ENCODE assay signal across 1 cellular context in the genomic region with DNA sequence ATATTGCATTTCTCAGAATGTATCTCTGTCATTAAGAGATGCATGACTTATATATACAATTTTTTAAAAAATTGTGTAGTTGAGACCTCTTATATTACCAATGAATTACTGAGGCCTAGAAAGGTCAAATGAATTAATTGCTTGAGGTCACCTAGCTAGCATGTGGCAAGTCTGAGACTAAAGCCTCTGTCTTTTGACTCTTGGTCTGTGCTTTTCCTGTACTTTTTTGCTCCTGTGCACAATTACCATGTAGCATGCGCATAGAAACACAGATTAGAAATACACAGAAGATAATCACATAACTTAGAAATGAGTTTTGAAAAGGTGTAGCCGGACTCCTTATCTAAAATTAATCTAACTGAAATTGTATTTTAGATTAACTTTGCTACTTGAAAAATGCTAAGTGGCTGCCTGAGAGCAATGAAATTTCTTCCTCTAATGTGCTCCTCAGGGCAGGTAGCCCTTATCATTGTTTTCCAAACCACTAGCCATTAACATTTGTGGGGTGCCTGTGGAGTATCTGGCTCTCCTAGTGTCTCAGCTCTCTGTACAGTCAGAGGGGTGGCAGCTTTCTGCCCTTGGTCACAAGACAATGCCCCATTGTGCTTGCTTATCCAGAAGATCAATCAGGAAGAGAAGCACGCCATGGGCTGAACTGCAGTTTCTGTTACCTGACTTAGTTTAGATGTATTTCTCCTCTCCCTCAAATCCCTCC.
TF ChIP-seq lines count a peak whose summit lies in the region.

No MANE protein-coding gene starts in this region.

TF ChIP-seq in HCT116, 20 proteins besides CTCF, POLR2A, EP300 and RAD21 (continued from another document):
- TF ChIP-seq ZFX (IDR thresholded peaks at IDR 0.05), result no peak
- TF ChIP-seq SP1 (IDR thresholded peaks at IDR 0.05; ENCODE audit: low read depth), result no peak
- TF ChIP-seq JUND (IDR thresholded peaks at IDR 0.05), result no peak
- no peak for TF ChIP-seq EZH2phosphoT487 (IDR thresholded peaks at IDR 0.05; ENCODE audit: borderline replicate concordance)
- TF ChIP-seq, protein P1, sequence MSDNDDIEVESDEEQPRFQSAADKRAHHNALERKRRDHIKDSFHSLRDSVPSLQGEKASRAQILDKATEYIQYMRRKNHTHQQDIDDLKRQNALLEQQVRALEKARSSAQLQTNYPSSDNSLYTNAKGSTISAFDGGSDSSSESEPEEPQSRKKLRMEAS (IDR thresholded peaks at IDR 0.05), result no peak
- no peak for TF ChIP-seq TCF7L2 (IDR thresholded peaks at IDR 0.05; ENCODE audit: borderline replicate concordance, extremely low read depth, insufficient read depth, insufficient read length)
- TF ChIP-seq ELF1 (IDR thresholded peaks at IDR 0.05; ENCODE audit: borderline replicate concordance, low read depth), result no peak
- no peak for TF ChIP-seq SRF (IDR thresholded peaks at IDR 0.05; ENCODE audit: low read depth)
